ENCODE assay signal across 11 cellular contexts in genomic region chr17:78791840-78792709, GRCh38. TPM values are rescaled to one million over a fixed set of nuclear protein-coding genes. Genes with fewer than 3 reads are reported as not detected.
A peak's percentile ranks its signal among the peaks of the same experiment; 100 is the strongest.
DNase-seq lines count a peak whose midpoint lies in the region; ATAC-seq and TF ChIP-seq lines count a peak whose summit lies in the region.
"Had no signal": no experiment of that assay in that cellular context is flagged by ENCODE, and none has a peak within 500 bp of the region (broad histone marks: within the 10 kb centered on the region; RNA-seq: fewer than 3 reads in every experiment).

No MANE protein-coding gene starts in this region.

- peak overlapping the region; percentile 48 for H3K27ac Mint-ChIP-seq in activated CD4-positive, alpha-beta T cell treated with anti-CD3 and anti-CD28 coated beads for 36 hours
- peak overlapping the region; percentile 44 for H3K27ac Mint-ChIP-seq in activated CD8-positive, alpha-beta T cell treated with anti-CD3 and anti-CD28 coated beads for 36 hours
- peak overlapping the region; percentile 28 to 98 (median 92) for H3K27ac Mint-ChIP-seq in immature natural killer cell
- peak overlapping the region; percentile 42 to 73 for H3K27ac Mint-ChIP-seq in stimulated activated naive CD8-positive, alpha-beta T cell treated with anti-CD3 and anti-CD28 coated beads, Interleukin-15, amount 100 ng/mL, for 72 hours

- no peak for TF ChIP-seq CTCF in activated CD8-positive, alpha-beta T cell treated with anti-CD3 and anti-CD28 coated beads for 36 hours (IDR thresholded peaks at IDR 0.05)

- no peak overlapping the region for H3K4me3 Mint-ChIP-seq in activated CD4-positive, alpha-beta T cell treated with anti-CD3 and anti-CD28 coated beads for 36 hours
- no peak overlapping the region for H3K4me3 Mint-ChIP-seq in activated CD8-positive, alpha-beta T cell treated with anti-CD3 and anti-CD28 coated beads for 36 hours
- H3K4me3 Mint-ChIP-seq in immature natural killer cell, result peak overlapping the region; percentile 29 to 53 (median 46)
- no peak overlapping the region for H3K4me3 Mint-ChIP-seq in stimulated activated naive CD8-positive, alpha-beta T cell treated with anti-CD3 and anti-CD28 coated beads, Interleukin-15, amount 100 ng/mL, for 72 hours

- ATAC-seq in activated CD4-positive, alpha-beta T cell treated with anti-CD3 and anti-CD28 coated beads for 36 hours, result no peak
- no peak for ATAC-seq in activated CD8-positive, alpha-beta T cell treated with anti-CD3 and anti-CD28 coated beads for 36 hours
- peak; percentile 34 for ATAC-seq in stimulated activated naive CD8-positive, alpha-beta T cell treated with anti-CD3 and anti-CD28 coated beads, Interleukin-15, amount 100 ng/mL, for 72 hours
- ATAC-seq in left lobe of liver, result no peak
- ATAC-seq in HG03135 (IDR thresholded peaks at IDR 0.05; ENCODE audit: unreplicated experiment), result no peak

- intact Hi-C loops in activated CD4-positive, alpha-beta T cell treated with anti-CD3 and anti-CD28 coated beads for 36 hours (cut with DNase I, micrococcal nuclease), result no loop called here
- intact Hi-C loops in activated CD8-positive, alpha-beta T cell treated with anti-CD3 and anti-CD28 coated beads for 36 hours (cut with micrococcal nuclease), result no loop called here

- peaks cover 56% of the 10 kb centered on the region for H3K36me3 Mint-ChIP-seq in activated CD4-positive, alpha-beta T cell treated with anti-CD3 and anti-CD28 coated beads for 36 hours (ENCODE audit: low read depth)
- peaks cover 52% of the 10 kb centered on the region for H3K36me3 Mint-ChIP-seq in activated CD8-positive, alpha-beta T cell treated with anti-CD3 and anti-CD28 coated beads for 36 hours (ENCODE audit: low read depth)
- H3K36me3 Mint-ChIP-seq in immature natural killer cell, result peaks cover 14 to 32% (median 24%) of the 10 kb centered on the region in 3 donors

- no peak for DNase-seq in activated CD4-positive, alpha-beta T cell treated with anti-CD3 and anti-CD28 coated beads for 36 hours
- no peak for DNase-seq in activated CD4-positive, alpha-beta T cell treated with anti-CD3 and anti-CD28 coated beads, Interleukin-2, amount 50 U/mL, for 48 hours
- DNase-seq in activated CD8-positive, alpha-beta T cell treated with anti-CD3 and anti-CD28 coated beads for 36 hours, result no peak
- no peak for DNase-seq in immature natural killer cell
- DNase-seq in stimulated activated naive CD8-positive, alpha-beta T cell treated with anti-CD3 and anti-CD28 coated beads, Interleukin-15, amount 100 ng/mL, for 72 hours, result no peak
- DNase-seq in left lobe of liver (ENCODE audit: low spot score), result no peak
- DNase-seq in NCI-H524 (lab: John Stamatoyannopoulos, UW), result no peak
- DNase-seq: ACHN; NCI-H2081 treated with DMSO at 0.1 percent for 48 hours; stimulated activated CD4-positive, alpha-beta T cell treated with anti-CD3 and anti-CD28 coated beads, Interleukin-4, amount 100 ng/mL, for 4 hours had no signal

- POLR2A ChIA-PET in activated CD4-positive, alpha-beta T cell treated with anti-CD3 and anti-CD28 coated beads for 36 hours (lab: Charles Lee), result no interaction called here
- POLR2A ChIA-PET in activated CD8-positive, alpha-beta T cell treated with anti-CD3 and anti-CD28 coated beads for 36 hours (lab: Charles Lee), result interaction anchor here (0.6 to 1.6 kb wide), 3 partner anchors 12 to 36 kb away, joined by 3 read pairs; no protein-coding TSS in a partner anchor

- no peaks in the 10 kb centered on the region for H3K9me3 Mint-ChIP-seq in activated CD4-positive, alpha-beta T cell treated with anti-CD3 and anti-CD28 coated beads for 36 hours (ENCODE audit: low read depth)
- no peaks in the 10 kb centered on the region for H3K9me3 Mint-ChIP-seq in activated CD8-positive, alpha-beta T cell treated with anti-CD3 and anti-CD28 coated beads for 36 hours
- H3K9me3 Mint-ChIP-seq in immature natural killer cell, result peaks cover 0 to under 1% (median 0%) of the 10 kb centered on the region in 6 donors
- H3K9me3 Mint-ChIP-seq in stimulated activated naive CD8-positive, alpha-beta T cell treated with anti-CD3 and anti-CD28 coated beads, Interleukin-15, amount 100 ng/mL, for 72 hours, result no peaks in the 10 kb centered on the region

- no peaks in the 10 kb centered on the region for H3K27me3 Mint-ChIP-seq in activated CD4-positive, alpha-beta T cell treated with anti-CD3 and anti-CD28 coated beads for 36 hours
- no peaks in the 10 kb centered on the region for H3K27me3 Mint-ChIP-seq in activated CD8-positive, alpha-beta T cell treated with anti-CD3 and anti-CD28 coated beads for 36 hours
- H3K27me3 Mint-ChIP-seq in immature natural killer cell (ENCODE audit: low read depth in 3 of 3), result peaks cover 10 to 29% (median 10%) of the 10 kb centered on the region in 3 donors
- H3K27me3 Mint-ChIP-seq in stimulated activated naive CD8-positive, alpha-beta T cell treated with anti-CD3 and anti-CD28 coated beads, Interleukin-15, amount 100 ng/mL, for 72 hours, result no peaks in the 10 kb centered on the region

- CTCF ChIA-PET in activated CD4-positive, alpha-beta T cell treated with anti-CD3 and anti-CD28 coated beads for 36 hours (lab: Charles Lee), result no interaction called here
- CTCF ChIA-PET in activated CD8-positive, alpha-beta T cell treated with anti-CD3 and anti-CD28 coated beads for 36 hours (lab: Charles Lee), result interaction anchor here (1.1 kb wide), 1 partner anchor 8 kb away, joined by 3 read pairs; no protein-coding TSS in a partner anchor

- peaks cover 53% of the 10 kb centered on the region for H3K4me1 Mint-ChIP-seq in activated CD4-positive, alpha-beta T cell treated with anti-CD3 and anti-CD28 coated beads for 36 hours
- peaks cover 36% of the 10 kb centered on the region for H3K4me1 Mint-ChIP-seq in activated CD8-positive, alpha-beta T cell treated with anti-CD3 and anti-CD28 coated beads for 36 hours (ENCODE audit: low read depth)
- H3K4me1 Mint-ChIP-seq in immature natural killer cell, result peaks cover 93 to 95% of the 10 kb centered on the region in 2 donors
- H3K4me1 Mint-ChIP-seq in stimulated activated naive CD8-positive, alpha-beta T cell treated with anti-CD3 and anti-CD28 coated beads, Interleukin-15, amount 100 ng/mL, for 72 hours, result peaks cover 65% of the 10 kb centered on the region

RNA-seq across cellular contexts. Expression of gene CYTH1, which starts 10.0 kb away (rescaled TPM):
- total RNA-seq in activated CD4-positive, alpha-beta T cell treated with anti-CD3 and anti-CD28 coated beads for 36 hours, result 100 to 1,000 TPM; 109 to 130 TPM
- 10 to 100 TPM; 95.1 to 96.0 TPM for total RNA-seq in activated CD8-positive, alpha-beta T cell treated with anti-CD3 and anti-CD28 coated beads for 36 hours
- 100 to 1,000 TPM; 176 to 336 (median 233) TPM for polyA plus RNA-seq in immature natural killer cell
- total RNA-seq in left lobe of liver, result 32.1 TPM

RNA-seq across cellular contexts. Expression of gene USP36, which starts 48.5 kb away (rescaled TPM):
- total RNA-seq in activated CD4-positive, alpha-beta T cell treated with anti-CD3 and anti-CD28 coated beads for 36 hours, result 10 to 100 TPM; 90.1 to 92.5 TPM
- total RNA-seq in activated CD8-positive, alpha-beta T cell treated with anti-CD3 and anti-CD28 coated beads for 36 hours, result 10 to 100 TPM; 86.3 to 93.2 TPM
- polyA plus RNA-seq in immature natural killer cell, result 10 to 100 TPM in 2 of 3 donors, 1 to 10 TPM in 1; 9.6 to 31.7 (median 22.7) TPM
- 21.8 TPM for total RNA-seq in left lobe of liver

Comparison
In these comparisons a context has a peak if more than half of its experiments do, and no peak if none do; other contexts are left out.
1. H3K4me3 Mint-ChIP-seq: peak in immature natural killer cell (5 of 5); none in activated CD4-positive, alpha-beta T cell treated with anti-CD3 and anti-CD28 coated beads for 36 hours (single experiment), activated CD8-positive, alpha-beta T cell treated with anti-CD3 and anti-CD28 coated beads for 36 hours (single experiment) and stimulated activated naive CD8-positive, alpha-beta T cell treated with anti-CD3 and anti-CD28 coated beads, Interleukin-15, amount 100 ng/mL, for 72 hours (0 of 2).
2. Peak in every context shown above with its lines, with median percentiles within 50 percentile points of each other: H3K27ac Mint-ChIP-seq.